Comparison of ENCODE assay signal across 9 cellular contexts in genomic region chr15:52789008-52789600, GRCh38. TPM values are rescaled to one million over a fixed set of nuclear protein-coding genes. Genes with fewer than 3 reads are reported as not detected.
DNase-seq lines count a peak whose midpoint lies in the region; ATAC-seq and TF ChIP-seq lines count a peak whose summit lies in the region.
"Had no signal": no experiment of that assay in that cellular context is flagged by ENCODE, and none has a peak within 500 bp of the region (broad histone marks: within the 10 kb centered on the region; RNA-seq: fewer than 3 reads in every experiment).

No MANE protein-coding gene starts in this region.

- peak overlapping the region; percentile 69 for H3K4me3 Mint-ChIP-seq in activated CD4-positive, alpha-beta T cell treated with anti-CD3 and anti-CD28 coated beads, Interleukin-2, amount 10 ng/mL, durations not matched to agents 24 days and 14 days
- H3K4me3 Mint-ChIP-seq in activated T-helper 1 cell treated with anti-CD3 and anti-CD28 coated beads, Interleukin-12 subunit alpha, Interleukin-12 subunit beta, Interleukin-2, Interleukin-4 antibody, amounts not matched to agents 30 ng/mL and 10 ng/mL and 1 ng/mL, durations not matched to agents 14 hours and 24 hours and 36 hours: peak overlapping the region; percentile 45
- H3K4me3 Mint-ChIP-seq in stimulated activated naive CD8-positive, alpha-beta T cell treated with anti-CD3 and anti-CD28 coated beads, Interleukin-15, amount 100 ng/mL, for 72 hours: peak overlapping the region; percentile 78 to 81

- peak overlapping the region; percentile 50 to 74 (median 68) for H3K4me3 ChIP-seq in liver (ENCODE audit: low read depth in 1 of 3, low read length in 3 of 3)
- H3K4me3 ChIP-seq in GM23248: no peak overlapping the region; the same call in 1 of the 2 replicates

- H3K4me1 Mint-ChIP-seq in activated CD4-positive, alpha-beta T cell treated with anti-CD3 and anti-CD28 coated beads, Interleukin-2, amount 10 ng/mL, durations not matched to agents 24 days and 14 days: peaks cover 7% of the 10 kb centered on the region
- H3K4me1 Mint-ChIP-seq in activated T-helper 1 cell treated with anti-CD3 and anti-CD28 coated beads, Interleukin-12 subunit alpha, Interleukin-12 subunit beta, Interleukin-2, Interleukin-4 antibody, amounts not matched to agents 30 ng/mL and 10 ng/mL and 1 ng/mL, durations not matched to agents 14 hours and 24 hours and 36 hours (ENCODE audit: low read depth): no peaks in the 10 kb centered on the region
- peaks cover 69% of the 10 kb centered on the region for H3K4me1 Mint-ChIP-seq in stimulated activated naive CD8-positive, alpha-beta T cell treated with anti-CD3 and anti-CD28 coated beads, Interleukin-15, amount 100 ng/mL, for 72 hours

- H3K36me3 ChIP-seq in liver (ENCODE audit: control insufficient read depth in 4 of 4, insufficient read depth in 3 of 4, low read depth in 1 of 4, low read length in 3 of 4): no peaks in the 10 kb centered on the region
- H3K36me3 ChIP-seq in GM23248 (ENCODE audit: low read depth): no peaks in the 10 kb centered on the region

- DNase-seq in activated CD4-positive, alpha-beta T cell treated with anti-CD3 and anti-CD28 coated beads, Interleukin-2, amount 10 ng/mL, durations not matched to agents 24 days and 14 days: no peak
- DNase-seq in activated CD4-positive, alpha-beta T cell treated with anti-CD3 and anti-CD28 coated beads for 48 hours: no peak
- no peak for DNase-seq in activated T-helper 1 cell treated with anti-CD3 and anti-CD28 coated beads, Interleukin-12 subunit alpha, Interleukin-12 subunit beta, Interleukin-2, Interleukin-4 antibody, amounts not matched to agents 30 ng/mL and 10 ng/mL and 1 ng/mL, durations not matched to agents 14 hours and 24 hours and 36 hours (ENCODE audit: low spot score)
- DNase-seq in stimulated activated naive CD8-positive, alpha-beta T cell treated with anti-CD3 and anti-CD28 coated beads, Interleukin-15, amount 100 ng/mL, for 72 hours: no peak
- DNase-seq in GM23248: no peak
- DNase-seq in 8988T: no peak
- DNase-seq: NCI-H1417 treated with DMSO at 0.1 percent for 48 hours had no signal

- H3K27me3 ChIP-seq in liver (ENCODE audit: control insufficient read depth in 4 of 4, insufficient read depth in 4 of 4, low read length in 3 of 4): peaks cover 0 to 3% (median 0%) of the 10 kb centered on the region in 4 donors
- peaks cover 76% of the 10 kb centered on the region for H3K27me3 ChIP-seq in GM23248 (replicated peaks; ENCODE audit: insufficient read depth)

- H3K79me2 ChIP-seq in GM23248 (ENCODE audit: insufficient read depth): no peaks in the 10 kb centered on the region

- H3F3A ChIP-seq in GM23248 (ENCODE audit: insufficient read depth): 0 out of 2 replicates have a peak, but pooled peaks cover 4% of the 10 kb centered on the region

- peak overlapping the region; percentile 76 to 80 for H3K27ac ChIP-seq in liver (ENCODE audit: low read depth in 1 of 2, low read length in 2 of 2)
- no peak overlapping the region for H3K27ac ChIP-seq in GM23248

- ATAC-seq in stimulated activated naive CD8-positive, alpha-beta T cell treated with anti-CD3 and anti-CD28 coated beads, Interleukin-15, amount 100 ng/mL, for 72 hours: peak; percentile 16
- ATAC-seq in GM21528 (IDR thresholded peaks at IDR 0.05; ENCODE audit: low FRiP score, unreplicated experiment): no peak

- in situ Hi-C loops in GM23248 (cut with MboI): loop anchor here (25.0 kb wide), 1 partner anchor 398 kb away; no protein-coding TSS in a partner anchor

- no peak overlapping the region for H3K4me2 ChIP-seq in GM23248 (ENCODE audit: unreplicated experiment)

- WGBS in liver: 3% methylated on average over 37 of the region's 37 CpGs
- WGBS in GM23248 (ENCODE audit: low coverage in 1 of 2, low lambda C conversion rate in 2 of 2, missing lambda C conversion rate in 2 of 2), 2 experiments: 5 to 6% methylated on average over 35 of the region's 37 CpGs

- peaks cover 0 to 52% (median 10%) of the 10 kb centered on the region in 4 donors for H3K4me1 ChIP-seq in liver (ENCODE audit: control insufficient read depth in 4 of 4, insufficient read depth in 4 of 4, low read length in 3 of 4)
- H3K4me1 ChIP-seq in GM23248 (ENCODE audit: insufficient read depth): no peaks in the 10 kb centered on the region

- no peak for TF ChIP-seq RAD21 in liver (IDR thresholded peaks at IDR 0.05)

- no peak overlapping the region for H2AFZ ChIP-seq in GM23248

- intact Hi-C loops in activated CD4-positive, alpha-beta T cell treated with anti-CD3 and anti-CD28 coated beads, Interleukin-2, amount 10 ng/mL, durations not matched to agents 24 days and 14 days (cut with micrococcal nuclease): loop anchor here (2.0 kb wide), 1 partner anchor 16 kb away; no protein-coding TSS in a partner anchor
- intact Hi-C loops in activated T-helper 1 cell treated with anti-CD3 and anti-CD28 coated beads, Interleukin-12 subunit alpha, Interleukin-12 subunit beta, Interleukin-2, Interleukin-4 antibody, amounts not matched to agents 30 ng/mL and 10 ng/mL and 1 ng/mL, durations not matched to agents 14 hours and 24 hours and 36 hours (cut with micrococcal nuclease): loop anchor here (10.0 kb wide), 1 partner anchor 926 kb away; no protein-coding TSS in a partner anchor

- no peak for TF ChIP-seq CTCF in liver (IDR thresholded peaks at IDR 0.05; ENCODE audit: low read depth, low read length, missing input control)

- H3K9me3 Mint-ChIP-seq in activated CD4-positive, alpha-beta T cell treated with anti-CD3 and anti-CD28 coated beads, Interleukin-2, amount 10 ng/mL, durations not matched to agents 24 days and 14 days: no peaks in the 10 kb centered on the region
- no peaks in the 10 kb centered on the region for H3K9me3 Mint-ChIP-seq in activated T-helper 1 cell treated with anti-CD3 and anti-CD28 coated beads, Interleukin-12 subunit alpha, Interleukin-12 subunit beta, Interleukin-2, Interleukin-4 antibody, amounts not matched to agents 30 ng/mL and 10 ng/mL and 1 ng/mL, durations not matched to agents 14 hours and 24 hours and 36 hours
- no peaks in the 10 kb centered on the region for H3K9me3 Mint-ChIP-seq in stimulated activated naive CD8-positive, alpha-beta T cell treated with anti-CD3 and anti-CD28 coated beads, Interleukin-15, amount 100 ng/mL, for 72 hours

- H3K9ac ChIP-seq in liver (ENCODE audit: low read depth in 1 of 2, low read length in 2 of 2): peak overlapping the region in 1 of 2 donors; percentile 17
- H3K9ac ChIP-seq in GM23248: no peak overlapping the region

- no peaks in the 10 kb centered on the region for H4K20me1 ChIP-seq in GM23248 (ENCODE audit: insufficient read depth)

- no peaks in the 10 kb centered on the region for H3K9me2 ChIP-seq in GM23248 (ENCODE audit: insufficient read depth)

- H3K9me3 ChIP-seq in liver (ENCODE audit: control insufficient read depth in 4 of 4, low read length in 3 of 4) (no peaks in the 10 kb centered on the region), GM23248 (ENCODE audit: low read depth) (no peaks in the 10 kb centered on the region)

- peaks cover 83% of the 10 kb centered on the region for H3K27me3 Mint-ChIP-seq in activated CD4-positive, alpha-beta T cell treated with anti-CD3 and anti-CD28 coated beads, Interleukin-2, amount 10 ng/mL, durations not matched to agents 24 days and 14 days
- peaks cover 77% of the 10 kb centered on the region for H3K27me3 Mint-ChIP-seq in activated T-helper 1 cell treated with anti-CD3 and anti-CD28 coated beads, Interleukin-12 subunit alpha, Interleukin-12 subunit beta, Interleukin-2, Interleukin-4 antibody, amounts not matched to agents 30 ng/mL and 10 ng/mL and 1 ng/mL, durations not matched to agents 14 hours and 24 hours and 36 hours (ENCODE audit: insufficient read depth)
- peaks cover 100% of the 10 kb centered on the region for H3K27me3 Mint-ChIP-seq in stimulated activated naive CD8-positive, alpha-beta T cell treated with anti-CD3 and anti-CD28 coated beads, Interleukin-15, amount 100 ng/mL, for 72 hours

- H3K36me3 Mint-ChIP-seq in activated CD4-positive, alpha-beta T cell treated with anti-CD3 and anti-CD28 coated beads, Interleukin-2, amount 10 ng/mL, durations not matched to agents 24 days and 14 days (ENCODE audit: low read depth): peaks cover 5% of the 10 kb centered on the region
- H3K36me3 Mint-ChIP-seq in activated T-helper 1 cell treated with anti-CD3 and anti-CD28 coated beads, Interleukin-12 subunit alpha, Interleukin-12 subunit beta, Interleukin-2, Interleukin-4 antibody, amounts not matched to agents 30 ng/mL and 10 ng/mL and 1 ng/mL, durations not matched to agents 14 hours and 24 hours and 36 hours (ENCODE audit: low read depth): peaks cover 2% of the 10 kb centered on the region

- no peak overlapping the region for H3K27ac Mint-ChIP-seq in activated CD4-positive, alpha-beta T cell treated with anti-CD3 and anti-CD28 coated beads, Interleukin-2, amount 10 ng/mL, durations not matched to agents 24 days and 14 days
- H3K27ac Mint-ChIP-seq in activated T-helper 1 cell treated with anti-CD3 and anti-CD28 coated beads, Interleukin-12 subunit alpha, Interleukin-12 subunit beta, Interleukin-2, Interleukin-4 antibody, amounts not matched to agents 30 ng/mL and 10 ng/mL and 1 ng/mL, durations not matched to agents 14 hours and 24 hours and 36 hours: peak overlapping the region; percentile 29
- no peak overlapping the region for H3K27ac Mint-ChIP-seq in stimulated activated naive CD8-positive, alpha-beta T cell treated with anti-CD3 and anti-CD28 coated beads, Interleukin-15, amount 100 ng/mL, for 72 hours

RNA-seq across cellular contexts. Expression of gene ONECUT1, which starts 1.0 kb away (rescaled TPM):
- total RNA-seq in activated CD4-positive, alpha-beta T cell treated with anti-CD3 and anti-CD28 coated beads, Interleukin-2, amount 10 ng/mL, durations not matched to agents 24 days and 14 days: not detected in 2 replicates
- not detected in 2 replicates for total RNA-seq in activated T-helper 1 cell treated with anti-CD3 and anti-CD28 coated beads, Interleukin-12 subunit alpha, Interleukin-12 subunit beta, Interleukin-2, Interleukin-4 antibody, amounts not matched to agents 30 ng/mL and 10 ng/mL and 1 ng/mL, durations not matched to agents 14 hours and 24 hours and 36 hours
- 10 to 100 TPM; 14.1 to 51.0 TPM for total RNA-seq in liver
- 10 to 100 TPM in 1 of 2 donors, 1 to 10 TPM in 1; 7.7 to 15.4 TPM for polyA plus RNA-seq in liver
- not detected in 2 replicates for total RNA-seq in GM23248 (2014; rRNA removed; shearing (Covaris generic))
- not detected in 2 replicates for polyA plus RNA-seq in GM23248 (2016; fragmentation: Nextera tagmentation; extraction: Ambion mirVana)

Comparison
In these comparisons a context has a peak if more than half of its experiments do, and no peak if none do; other contexts are left out.
1. RNA of gene ONECUT1, which starts 1.0 kb away (total RNA-seq): 14.1 to 51.0 TPM in liver; not detected in activated CD4-positive, alpha-beta T cell treated with anti-CD3 and anti-CD28 coated beads, Interleukin-2, amount 10 ng/mL, durations not matched to agents 24 days and 14 days, not detected in activated T-helper 1 cell treated with anti-CD3 and anti-CD28 coated beads, Interleukin-12 subunit alpha, Interleukin-12 subunit beta, Interleukin-2, Interleukin-4 antibody, amounts not matched to agents 30 ng/mL and 10 ng/mL and 1 ng/mL, durations not matched to agents 14 hours and 24 hours and 36 hours and not detected in GM23248; every median in the first group is over 10 times any median in the second.
2. Peak in every context shown above with its lines, with median percentiles within 50 percentile points of each other: H3K4me3 Mint-ChIP-seq.